1 cellular context compared by ENCODE assay signal in genomic region chr10:117656385-117657367, GRCh38.
A peak's percentile ranks its signal among the peaks of the same experiment; 100 is the strongest.
TF ChIP-seq lines count a peak whose summit lies in the region.

No MANE protein-coding gene starts in this region.

TF ChIP-seq in GM12878, 131 proteins besides CTCF, POLR2A, EP300 and RAD21 (continued from another document and continues in another):
- TF ChIP-seq ATF2 (IDR thresholded peaks at IDR 0.05; ENCODE audit: low read length) = peak; percentile 92
- TF ChIP-seq STAT3 (IDR thresholded peaks at IDR 0.05; ENCODE audit: low read depth, low read length) = peak; percentile 79; the same call in 1 of the 2 replicates
- TF ChIP-seq PAX5 (IDR thresholded peaks at IDR 0.05; ENCODE audit: borderline replicate concordance, low read depth, low read length) = peak; percentile 91
- TF ChIP-seq FOXK2 (IDR thresholded peaks at IDR 0.05) = no peak
- no peak for TF ChIP-seq HSF1 (IDR thresholded peaks at IDR 0.05; ENCODE audit: low read depth, low read length)
- peak; percentile 73; the same call in 1 of the 2 replicates for TF ChIP-seq MTA3 (IDR thresholded peaks at IDR 0.05; ENCODE audit: borderline replicate concordance, low read length)
- no peak for TF ChIP-seq GABPA (IDR thresholded peaks at IDR 0.05; ENCODE audit: low read depth)
- TF ChIP-seq EZH2 (IDR thresholded peaks at IDR 0.05; ENCODE audit: borderline replicate concordance, control insufficient read depth, low read depth, low read length) = no peak
- no peak for TF ChIP-seq ZBTB4 (CRISPR knock-in tag; IDR thresholded peaks at IDR 0.05)
- TF ChIP-seq ZNF687 (IDR thresholded peaks at IDR 0.05) = peak; percentile 81
- TF ChIP-seq POU2F2 (IDR thresholded peaks at IDR 0.05; ENCODE audit: borderline replicate concordance, low read depth, low read length) = peak; percentile 71; the same call in 1 of the 3 replicates
- no peak for TF ChIP-seq LARP7 (IDR thresholded peaks at IDR 0.05)
- TF ChIP-seq ETV6 (conservative IDR thresholded peaks at IDR 0.05 in 1 of 2, IDR thresholded peaks at IDR 0.05 in 1 of 2; ENCODE audit: borderline replicate concordance in 1 of 2, low read depth in 1 of 2) = peak in 1 of 2 experiments; percentile 54; a peak in 1 of 4 replicates
- TF ChIP-seq CEBPB (IDR thresholded peaks at IDR 0.05; ENCODE audit: borderline replicate concordance in 1 of 2, low read depth in 2 of 2, low read length in 2 of 2) = no peak
- TF ChIP-seq ZBTB40 (IDR thresholded peaks at IDR 0.05; ENCODE audit: borderline replicate concordance) = no peak; the same call in 1 of the 2 replicates
- TF ChIP-seq IRF5 (IDR thresholded peaks at IDR 0.05; ENCODE audit: borderline replicate concordance) = no peak
- TF ChIP-seq SREBF1 (IDR thresholded peaks at IDR 0.05; ENCODE audit: low read length) = no peak
- TF ChIP-seq BRCA1 (IDR thresholded peaks at IDR 0.05; ENCODE audit: low read depth, low read length) = no peak
- no peak for TF ChIP-seq SIX5 (IDR thresholded peaks at IDR 0.05; ENCODE audit: low read depth, low read length, severe bottlenecking)
- TF ChIP-seq USF1 (IDR thresholded peaks at IDR 0.05; ENCODE audit: borderline replicate concordance, extremely low read length, insufficient read depth, low read depth, low read length) = no peak
- TF ChIP-seq NFIC (IDR thresholded peaks at IDR 0.05; ENCODE audit: low read depth, low read length) = peak; percentile 87
- TF ChIP-seq CEBPZ (IDR thresholded peaks at IDR 0.05; ENCODE audit: low read depth, low read length) = no peak
- peak; percentile 94 for TF ChIP-seq IKZF1 (conservative IDR thresholded peaks at IDR 0.05)
- TF ChIP-seq SUZ12 (IDR thresholded peaks at IDR 0.05; ENCODE audit: unreplicated experiment) = no peak
- peak; percentile 27; the same call in 1 of the 2 replicates for TF ChIP-seq SMC3 (IDR thresholded peaks at IDR 0.05; ENCODE audit: borderline replicate concordance, low read length)
- TF ChIP-seq SP1 (IDR thresholded peaks at IDR 0.05; ENCODE audit: low read depth, low read length) = peak; percentile 71
- no peak for TF ChIP-seq PRDM15 (CRISPR knock-in tag; IDR thresholded peaks at IDR 0.05)
